15 cellular contexts compared by ENCODE assay signal in the genomic region with DNA sequence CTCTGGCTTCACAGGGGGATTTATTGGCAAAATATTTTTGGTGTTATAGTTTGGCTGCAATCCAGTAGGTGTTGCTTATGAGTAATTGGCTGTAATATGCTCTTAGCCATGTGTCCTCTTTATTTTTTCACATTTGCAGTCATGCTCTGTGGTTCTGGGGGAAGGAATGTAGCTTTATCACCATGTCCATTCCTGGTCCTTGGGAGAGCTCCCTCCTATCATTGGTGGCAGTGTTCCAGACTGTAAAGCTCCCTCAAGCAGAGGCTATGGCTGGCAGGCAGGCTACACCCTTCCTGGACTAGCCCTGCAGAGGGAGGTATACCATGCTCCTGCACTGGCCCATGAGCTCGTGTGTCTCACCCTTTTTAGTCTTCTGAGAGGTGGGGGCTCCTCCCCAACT.
DNase-seq lines count a peak whose midpoint lies in the region; ATAC-seq and TF ChIP-seq lines count a peak whose summit lies in the region.
"Had no signal": no experiment of that assay in that cellular context is flagged by ENCODE, and none has a peak within 500 bp of the region (broad histone marks: within the 10 kb centered on the region; RNA-seq: fewer than 3 reads in every experiment).

No MANE protein-coding gene starts in this region.

- H3K9ac ChIP-seq in mesenchymal stem cell (ENCODE audit: low read length), result no peak overlapping the region
- H3K9ac ChIP-seq: SK-N-SH had no signal

- H3K9me2 ChIP-seq in GM23338 (ENCODE audit: insufficient read depth), result no peaks in the 10 kb centered on the region
- H3K9me2 ChIP-seq: SK-N-SH had no signal

- peak; percentile 67 for ATAC-seq in GM23338
- no peak for ATAC-seq in activated naive CD8-positive, alpha-beta T cell treated with anti-CD3 and anti-CD28 coated beads, Interleukin-2, amount 50 U/mL, for 24 hours

- no peaks in the 10 kb centered on the region for H3K79me1 ChIP-seq in mesenchymal stem cell (replicated peaks; ENCODE audit: low read length, poor library complexity, severe bottlenecking)

- no peak overlapping the region for H2BK15ac ChIP-seq in mesenchymal stem cell (ENCODE audit: low read depth, poor library complexity, severe bottlenecking)

- no peaks in the 10 kb centered on the region for H4K20me1 ChIP-seq in GM23338 (replicated peaks; ENCODE audit: insufficient read depth)

- H3K9me3 ChIP-seq in mesenchymal stem cell (ENCODE audit: control insufficient read depth, low read length), result peaks cover 12% of the 10 kb centered on the region
- H3K9me3 ChIP-seq in stomach, result no peaks in the 10 kb centered on the region
- H3K9me3 ChIP-seq: SK-N-SH, vagina had no signal

- TF ChIP-seq CTCF in GM23338 (conservative IDR thresholded peaks at IDR 0.05; ENCODE audit: low read depth in 2 of 2) (peak in 1 of 2 experiments; percentile 26; a peak in 1 of 4 replicates), brain microvascular endothelial cell (IDR thresholded peaks at IDR 0.05; ENCODE audit: low read depth, low read length, missing control alignments) (peak; percentile 39), glutamatergic neuron (IDR thresholded peaks at IDR 0.05; ENCODE audit: partially characterized antibody, unreplicated experiment) (no peak), stomach (IDR thresholded peaks at IDR 0.05) (no peak)

- H3K4me1 Mint-ChIP-seq in GM23338 (no peaks in the 10 kb centered on the region), glutamatergic neuron (ENCODE audit: low read depth, unreplicated experiment) (peaks cover 3% of the 10 kb centered on the region)
- no peaks in the 10 kb centered on the region for H3K4me1 Mint-ChIP-seq in activated naive CD8-positive, alpha-beta T cell treated with anti-CD3 and anti-CD28 coated beads, Interleukin-2, amount 50 U/mL, for 24 hours

- H2BK5ac ChIP-seq in mesenchymal stem cell (ENCODE audit: low read depth, low read length, poor library complexity, severe bottlenecking), result no peak overlapping the region

- H3K27ac Mint-ChIP-seq in GM23338 (no peak overlapping the region), glutamatergic neuron (ENCODE audit: unreplicated experiment) (no peak overlapping the region)
- H3K27ac Mint-ChIP-seq in activated naive CD8-positive, alpha-beta T cell treated with anti-CD3 and anti-CD28 coated beads, Interleukin-2, amount 50 U/mL, for 24 hours, result no peak overlapping the region
- H3K27ac Mint-ChIP-seq: stimulated activated naive CD8-positive, alpha-beta T cell treated with anti-CD3 and anti-CD28 coated beads, Interleukin-15, Interleukin-2, amounts not matched to agents 100 ng/mL and 50 ng/mL, for 24 hours had no signal

- H3K18ac ChIP-seq in mesenchymal stem cell (ENCODE audit: low read depth in 1 of 2, low read length in 2 of 2), result no peak overlapping the region

- no peak overlapping the region for H3K14ac ChIP-seq in mesenchymal stem cell (ENCODE audit: low read length in 2 of 2)

- no peak overlapping the region for H2BK12ac ChIP-seq in mesenchymal stem cell (ENCODE audit: low read length in 2 of 2)

- H3K4me3 Mint-ChIP-seq in GM23338 (no peak overlapping the region), glutamatergic neuron (ENCODE audit: unreplicated experiment) (no peak overlapping the region)
- no peak overlapping the region for H3K4me3 Mint-ChIP-seq in activated naive CD8-positive, alpha-beta T cell treated with anti-CD3 and anti-CD28 coated beads, Interleukin-2, amount 50 U/mL, for 24 hours
- H3K4me3 Mint-ChIP-seq: stimulated activated naive CD8-positive, alpha-beta T cell treated with anti-CD3 and anti-CD28 coated beads, Interleukin-15, Interleukin-2, amounts not matched to agents 100 ng/mL and 50 ng/mL, for 24 hours had no signal

- TF ChIP-seq EP300 in stomach (IDR thresholded peaks at IDR 0.05), result no peak

- H3K4ac ChIP-seq in mesenchymal stem cell (ENCODE audit: low read depth in 1 of 2, low read length in 2 of 2), result no peak overlapping the region

- no peak overlapping the region for H3K4me3 ChIP-seq in GM23338
- no peak overlapping the region for H3K4me3 ChIP-seq in brain microvascular endothelial cell (ENCODE audit: low read depth, low read length)
- H3K4me3 ChIP-seq in mesenchymal stem cell (ENCODE audit: insufficient read depth in 1 of 2, low read depth in 1 of 2, low read length in 2 of 2), result no peak overlapping the region
- H3K4me3 ChIP-seq in stomach, result no peak overlapping the region
- H3K4me3 ChIP-seq: vagina had no signal

- 43% methylated on average over 1 of the region's 1 CpG for WGBS in mesenchymal stem cell
- 44 to 67% (median 45%) methylated on average over 1 of the region's 1 CpG for WGBS in stomach, 5 donors

- H3K36me3 Mint-ChIP-seq in GM23338 (ENCODE audit: low read depth) (no peaks in the 10 kb centered on the region), glutamatergic neuron (ENCODE audit: unreplicated experiment) (no peaks in the 10 kb centered on the region)
- H3K36me3 Mint-ChIP-seq in activated naive CD8-positive, alpha-beta T cell treated with anti-CD3 and anti-CD28 coated beads, Interleukin-2, amount 50 U/mL, for 24 hours (ENCODE audit: low read depth), result no peaks in the 10 kb centered on the region

- H3K27me3 Mint-ChIP-seq in GM23338 (ENCODE audit: insufficient read depth, low read depth, poor library complexity), result no peaks in the 10 kb centered on the region
- H3K27me3 Mint-ChIP-seq in glutamatergic neuron (ENCODE audit: unreplicated experiment), result no peaks in the 10 kb centered on the region
- H3K27me3 Mint-ChIP-seq in activated naive CD8-positive, alpha-beta T cell treated with anti-CD3 and anti-CD28 coated beads, Interleukin-2, amount 50 U/mL, for 24 hours, result no peaks in the 10 kb centered on the region
- H3K27me3 Mint-ChIP-seq: stimulated activated naive CD8-positive, alpha-beta T cell treated with anti-CD3 and anti-CD28 coated beads, Interleukin-15, Interleukin-2, amounts not matched to agents 100 ng/mL and 50 ng/mL, for 24 hours had no signal

- H3K9me3 Mint-ChIP-seq in GM23338 (no peaks in the 10 kb centered on the region), glutamatergic neuron (ENCODE audit: unreplicated experiment) (peaks cover 2% of the 10 kb centered on the region)
- peaks cover 18% of the 10 kb centered on the region for H3K9me3 Mint-ChIP-seq in activated naive CD8-positive, alpha-beta T cell treated with anti-CD3 and anti-CD28 coated beads, Interleukin-2, amount 50 U/mL, for 24 hours

- no peaks in the 10 kb centered on the region for H3K79me2 ChIP-seq in GM23338 (replicated peaks; ENCODE audit: insufficient read depth)

- H2AFZ ChIP-seq in GM23338, result no peak overlapping the region
- H2AFZ ChIP-seq in mesenchymal stem cell (ENCODE audit: low read depth, low read length), result no peak overlapping the region

- no peak overlapping the region for H4K91ac ChIP-seq in mesenchymal stem cell (ENCODE audit: low read length)

- DNase-seq in GM23338 (ENCODE audit: low spot score) (peak; percentile 19), NCI-H226 (peak; percentile 89), brain microvascular endothelial cell (peak; percentile 12), mesenchymal stem cell (peak; percentile 19), glutamatergic neuron (no peak), stomach (no peak), GM19238 (ENCODE audit: insufficient read length, low spot score) (no peak)
- DNase-seq in activated naive CD8-positive, alpha-beta T cell treated with anti-CD3 and anti-CD28 coated beads, Interleukin-2, amount 50 U/mL, for 24 hours, result no peak
- DNase-seq: activated effector memory CD4-positive, alpha-beta T cell treated with Interleukin-2 at 50 U/mL for 16 hours; NCI-H2171; nucleus accumbens; SK-N-SH; small intestine had no signal

- H3K4me1 ChIP-seq in GM23338 (ENCODE audit: insufficient read depth) (no peaks in the 10 kb centered on the region), mesenchymal stem cell (ENCODE audit: control insufficient read depth, insufficient read depth, low read depth, low read length) (peaks cover 3% of the 10 kb centered on the region), stomach (no peaks in the 10 kb centered on the region)
- H3K4me1 ChIP-seq: vagina had no signal

- no peak overlapping the region for H3K4me2 ChIP-seq in GM23338
- H3K4me2 ChIP-seq in mesenchymal stem cell (ENCODE audit: low read length, poor library complexity, severe bottlenecking), result no peak overlapping the region
- H3K4me2 ChIP-seq: SK-N-SH had no signal

- TF ChIP-seq POLR2A in stomach (IDR thresholded peaks at IDR 0.05), result no peak

- no peaks in the 10 kb centered on the region for H3F3A ChIP-seq in GM23338 (replicated peaks; ENCODE audit: low read depth)

- in situ Hi-C loops in brain microvascular endothelial cell (cut with HindIII; ENCODE audit: low pct_ligation_motif_present, low sequenced_read_pairs), result no loop called here

- H2BK120ac ChIP-seq in mesenchymal stem cell (ENCODE audit: low read depth, low read length), result no peak overlapping the region

- no peak overlapping the region for H4K8ac ChIP-seq in mesenchymal stem cell (ENCODE audit: low read length)

- no peak overlapping the region for H2AK5ac ChIP-seq in mesenchymal stem cell (ENCODE audit: low read length, severe bottlenecking)

- H3K36me3 ChIP-seq in GM23338 (ENCODE audit: insufficient read depth), result no peaks in the 10 kb centered on the region
- no peaks in the 10 kb centered on the region for H3K36me3 ChIP-seq in brain microvascular endothelial cell (replicated peaks)
- H3K36me3 ChIP-seq in mesenchymal stem cell (ENCODE audit: control insufficient read depth in 1 of 2, insufficient read depth in 2 of 2, low read depth in 1 of 2, low read length in 2 of 2), result no peaks in the 10 kb centered on the region
- no peaks in the 10 kb centered on the region for H3K36me3 ChIP-seq in stomach
- H3K36me3 ChIP-seq: vagina had no signal

- intact Hi-C loops in stomach (cut with DNase I; ENCODE audit: low total_unique reads), result no loop called here

- H3K23ac ChIP-seq in mesenchymal stem cell (ENCODE audit: low read length in 2 of 2), result no peak overlapping the region

- H3K27me3 ChIP-seq in GM23338 (ENCODE audit: insufficient read depth), result no peaks in the 10 kb centered on the region
- no peaks in the 10 kb centered on the region for H3K27me3 ChIP-seq in brain microvascular endothelial cell (replicated peaks)
- no peaks in the 10 kb centered on the region for H3K27me3 ChIP-seq in mesenchymal stem cell (ENCODE audit: control insufficient read depth in 1 of 2, insufficient read depth in 1 of 2, low read length in 2 of 2)
- H3K27me3 ChIP-seq in stomach, result no peaks in the 10 kb centered on the region
- H3K27me3 ChIP-seq: vagina had no signal

- H3K27ac ChIP-seq in GM23338 (ENCODE audit: low read depth) (no peak overlapping the region), brain microvascular endothelial cell (no peak overlapping the region), mesenchymal stem cell (ENCODE audit: low read length, poor library complexity, severe bottlenecking) (peak overlapping the region; percentile 60), stomach (no peak overlapping the region)
- H3K27ac ChIP-seq: vagina had no signal

TF ChIP-seq in GM23338, 12 proteins besides CTCF, POLR2A, EP300 and RAD21:
- no peak for TF ChIP-seq NANOG (IDR thresholded peaks at IDR 0.05; ENCODE audit: borderline replicate concordance)
- no peak for TF ChIP-seq JUNB (IDR thresholded peaks at IDR 0.05; ENCODE audit: unreplicated experiment)

Comparison
In these comparisons a context has a peak if more than half of its experiments do, and no peak if none do; other contexts are left out.
1. DNase-seq: peak in GM23338 (single experiment), NCI-H226 (single experiment), brain microvascular endothelial cell (single experiment) and mesenchymal stem cell (single experiment); none in glutamatergic neuron (single experiment), stomach (single experiment), GM19238 (single experiment) and activated naive CD8-positive, alpha-beta T cell treated with anti-CD3 and anti-CD28 coated beads, Interleukin-2, amount 50 U/mL, for 24 hours (single experiment).